28 cellular contexts compared by ENCODE assay signal in genomic region chr13:50153888-50154287, GRCh38.
DNase-seq lines count a peak whose midpoint lies in the region; ATAC-seq and TF ChIP-seq lines count a peak whose summit lies in the region.
"Had no signal": no experiment of that assay in that cellular context is flagged by ENCODE, and none has a peak within 500 bp of the region (broad histone marks: within the 10 kb centered on the region; RNA-seq: fewer than 3 reads in every experiment).

No MANE protein-coding gene starts in this region.

- intact Hi-C loops in OCI-LY7 (cut with micrococcal nuclease; ENCODE audit: unreplicated experiment), result loop anchor here (2.0 kb wide), 2 partner anchors 23 to 69 kb away; no protein-coding TSS in a partner anchor
- intact Hi-C loops in dorsolateral prefrontal cortex (cut with DNase I), result no loop called here

- peak overlapping the region; percentile 71 for H3K27ac ChIP-seq in KOPT-K1 (ENCODE audit: low read depth, low read length, poor library complexity, severe bottlenecking)
- peak overlapping the region; percentile 79 for H3K27ac ChIP-seq in OCI-LY7 (ENCODE audit: low read depth, low read length, poor library complexity, severe bottlenecking)
- H3K27ac ChIP-seq in dorsolateral prefrontal cortex, result peak overlapping the region in 1 of 59 donors; percentile 15
- H3K27ac ChIP-seq: BLaER1, RWPE1 had no signal

- H3K27me3 ChIP-seq in dorsolateral prefrontal cortex, result no peaks in the 10 kb centered on the region
- H3K27me3 ChIP-seq: BLaER1 had no signal

- H3K9me3 ChIP-seq in KOPT-K1 (ENCODE audit: insufficient read depth, low read length, poor library complexity, severe bottlenecking) (no peaks in the 10 kb centered on the region), OCI-LY7 (ENCODE audit: low read length) (no peaks in the 10 kb centered on the region)
- H3K9me3 ChIP-seq: BLaER1, HAP-1 had no signal

- H2AFZ ChIP-seq in OCI-LY7 (ENCODE audit: low read length), result peak overlapping the region; percentile 87

- no peak for TF ChIP-seq CTCF in OCI-LY7 (conservative IDR thresholded peaks at IDR 0.05; ENCODE audit: low read length)
- no peak for TF ChIP-seq CTCF in dorsolateral prefrontal cortex (IDR thresholded peaks at IDR 0.05 in 54 of 56, conservative IDR thresholded peaks at IDR 0.05 in 2 of 56; ENCODE audit: low read depth in 1 of 56, partially characterized antibody in 56 of 56)

- H3K36me3 Mint-ChIP-seq in stimulated activated memory B cell treated with anti-CD40 and anti-IgM and Interleukin-4, amounts not matched to agents 10 μg/mL and 1 μg/mL and 100 μg/mL, for 72 hours, result no peaks in the 10 kb centered on the region

- H3K27me3 Mint-ChIP-seq in stimulated activated memory B cell treated with anti-CD40 and anti-IgM and Interleukin-4, amounts not matched to agents 10 μg/mL and 1 μg/mL and 100 μg/mL, for 72 hours, result no peaks in the 10 kb centered on the region
- H3K27me3 Mint-ChIP-seq: CD4-positive, alpha-beta T cell had no signal

- no TSS peak for BruUV-seq in OCI-LY7 (replicated peaks; lab: Mats Ljungman, UMichigan)

- no peaks in the 10 kb centered on the region for H3K79me2 ChIP-seq in OCI-LY7 (ENCODE audit: insufficient read depth, low read depth, low read length)

- H3K9me2 ChIP-seq in OCI-LY7 (ENCODE audit: insufficient read depth, low read length), result no peaks in the 10 kb centered on the region

- peaks cover 36% of the 10 kb centered on the region for H3K4me1 Mint-ChIP-seq in stimulated activated memory B cell treated with anti-CD40 and anti-IgM and Interleukin-4, amounts not matched to agents 10 μg/mL and 1 μg/mL and 100 μg/mL, for 72 hours

- H3K4me3 Mint-ChIP-seq in stimulated activated memory B cell treated with anti-CD40 and anti-IgM and Interleukin-4, amounts not matched to agents 10 μg/mL and 1 μg/mL and 100 μg/mL, for 72 hours, result no peak overlapping the region
- H3K4me3 Mint-ChIP-seq: CD4-positive, alpha-beta T cell had no signal

- CTCF ChIA-PET in OCI-LY7 (lab: Charles Lee; ENCODE audit: unreplicated experiment), result no interaction called here

- POLR2A ChIA-PET in OCI-LY7 (lab: Charles Lee), result interaction anchor here (0.6 to 2.3 kb wide), 7 partner anchors 13 to 556 kb away, joined by 3 to 8 read pairs (median 3); no protein-coding TSS in a partner anchor

- DNase-seq in OCI-LY7 (ENCODE audit: low spot score) (no peak), dorsolateral prefrontal cortex (peak in 1 of 10 donors; percentile 21), DMS53 treated with DMSO at 0.1 percent for 48 hours (lab: John Stamatoyannopoulos, UW; ENCODE audit: unreplicated experiment) (no peak), amygdala (lab: John Stamatoyannopoulos, UW) (no peak), SKM-1 treated with dmso at 0.1 percent for 144 hours (lab: John Stamatoyannopoulos, UW; ENCODE audit: unreplicated experiment) (no peak)
- DNase-seq: CD4-positive, alpha-beta T cell; EL; GDM1; GOT3; HFFc6; KBM-7; NCI-H1092 treated with DMSO at 0.1 percent for 48 hours; NCI-H1436; NCI-H187 treated with DMSO at 0.1 percent for 48 hours; NCI-H2171 treated with DMSO at 0.1 percent for 48 hours; NCI-H345; NCI-H510A treated with DMSO at 0.1 percent for 48 hours; NCI-H748 treated with DMSO at 0.1 percent for 48 hours; SIG-M5; T-helper 1 cell had no signal

- no peaks in the 10 kb centered on the region for H3K9me3 Mint-ChIP-seq in stimulated activated memory B cell treated with anti-CD40 and anti-IgM and Interleukin-4, amounts not matched to agents 10 μg/mL and 1 μg/mL and 100 μg/mL, for 72 hours
- H3K9me3 Mint-ChIP-seq: CD4-positive, alpha-beta T cell; HFFc6 had no signal

- no peaks in the 10 kb centered on the region for H4K20me1 ChIP-seq in OCI-LY7 (ENCODE audit: insufficient read depth, low read length)
- H4K20me1 ChIP-seq: BLaER1 had no signal

- H3K4me1 ChIP-seq in OCI-LY7 (ENCODE audit: insufficient read depth, low read length, poor library complexity, severe bottlenecking), result peaks cover 57% of the 10 kb centered on the region

- H3K4me3 ChIP-seq in OCI-LY7 (ENCODE audit: low read depth, low read length, poor library complexity, severe bottlenecking), result peak overlapping the region; percentile 52
- H3K4me3 ChIP-seq in dorsolateral prefrontal cortex, result peak overlapping the region in 35 of 59 donors; percentile 7 to 57 (median 38)
- H3K4me3 ChIP-seq: BLaER1, GM12878, HAP-1 had no signal

- peak overlapping the region; percentile 67 for H3K4me2 ChIP-seq in OCI-LY7 (ENCODE audit: low read length)

- H3K27ac Mint-ChIP-seq in stimulated activated memory B cell treated with anti-CD40 and anti-IgM and Interleukin-4, amounts not matched to agents 10 μg/mL and 1 μg/mL and 100 μg/mL, for 72 hours, result peak overlapping the region; percentile 96
- H3K27ac Mint-ChIP-seq: CD4-positive, alpha-beta T cell; HFFc6 had no signal

- no peaks in the 10 kb centered on the region for H3K36me3 ChIP-seq in KOPT-K1 (ENCODE audit: insufficient read depth, low read length)
- no peaks in the 10 kb centered on the region for H3K36me3 ChIP-seq in OCI-LY7 (ENCODE audit: insufficient read depth, low read length)
- H3K36me3 ChIP-seq: BLaER1, HAP-1 had no signal

- no peak for ATAC-seq in stimulated activated memory B cell treated with anti-CD40 and anti-IgM and Interleukin-4, amounts not matched to agents 10 μg/mL and 1 μg/mL and 100 μg/mL, for 72 hours
- no peak for ATAC-seq in HG02970 (IDR thresholded peaks at IDR 0.05; ENCODE audit: low FRiP score, unreplicated experiment)
- ATAC-seq: GM12878, Panc1 had no signal
